Comparison of ENCODE assay signal across 10 cellular contexts in the genomic region with DNA sequence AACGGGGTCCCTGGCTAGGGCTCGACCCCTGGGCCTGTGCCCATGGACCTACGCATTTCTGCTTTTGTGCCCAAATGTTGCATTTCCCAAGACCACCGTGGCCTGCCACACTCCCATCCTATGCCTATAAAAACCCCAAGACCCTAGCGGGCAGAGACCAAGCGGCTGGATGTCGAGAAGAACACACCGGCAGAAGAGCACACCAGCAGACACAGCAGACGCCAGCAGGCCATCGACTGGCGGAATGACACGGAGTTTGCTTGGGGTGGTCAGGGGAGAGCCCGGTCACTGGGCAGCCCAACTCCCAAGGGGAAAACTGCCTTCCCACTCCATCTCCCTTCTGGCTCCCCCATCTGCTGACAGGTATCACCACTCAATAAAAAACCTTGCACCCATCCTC. TPM values are rescaled to one million over a fixed set of nuclear protein-coding genes. Genes with fewer than 3 reads are reported as not detected.
"Had no signal": no experiment of that assay in that cellular context is flagged by ENCODE, and none has a peak within 500 bp of the region (broad histone marks: within the 10 kb centered on the region; RNA-seq: fewer than 3 reads in every experiment).

No MANE protein-coding gene starts in this region.

- ATAC-seq: GM23338, HCT116 had no signal

- H3K4me2 ChIP-seq: GM23338 had no signal

- H3K4me3 Mint-ChIP-seq: GM23338, H9, HFFc6 had no signal

- H3K9me3 Mint-ChIP-seq: GM23338, H9, HFFc6 had no signal

- DNase-seq: GM23248, GOT3, H7, H9, HCEC 1CT, HFFc6 had no signal

- H3K4me1 Mint-ChIP-seq: GM23338 had no signal

- H3K4me1 ChIP-seq: HAP-1 had no signal

- H3K9me3 ChIP-seq: HAP-1 had no signal

- H3K9ac ChIP-seq: GM23248 had no signal

- H3K27ac Mint-ChIP-seq: GM23338, H9, HFFc6 had no signal

- H3K27ac ChIP-seq: GM23248 had no signal

- H3K36me3 ChIP-seq: HAP-1 had no signal

- H3K4me3 ChIP-seq: GM23248, GM23338, HAP-1 had no signal

- H2AFZ ChIP-seq: GM23248, GM23338 had no signal

RNA-seq across cellular contexts. Expression of a gene that starts 4.4 kb away (rescaled TPM):
- total RNA-seq: H4, H7 had no signal
- polyA plus RNA-seq: GM23248 had no signal
